15 cellular contexts compared by ENCODE assay signal in genomic region chr11:38169286-38169685, GRCh38.
DNase-seq lines count a peak whose midpoint lies in the region; ATAC-seq and TF ChIP-seq lines count a peak whose summit lies in the region.
"Had no signal": no experiment of that assay in that cellular context is flagged by ENCODE, and none has a peak within 500 bp of the region (broad histone marks: within the 10 kb centered on the region; RNA-seq: fewer than 3 reads in every experiment).

No MANE protein-coding gene starts in this region.

- peaks cover 15 to 16% of the 10 kb centered on the region in 2 donors for H3K9me3 Mint-ChIP-seq in stimulated activated naive CD8-positive, alpha-beta T cell treated with anti-CD3 and anti-CD28 coated beads, Interleukin-15, amount 100 ng/mL, for 72 hours

- no peak overlapping the region for H3K27ac Mint-ChIP-seq in stimulated activated naive CD8-positive, alpha-beta T cell treated with anti-CD3 and anti-CD28 coated beads, Interleukin-15, amount 100 ng/mL, for 72 hours
- H3K27ac Mint-ChIP-seq: activated B cell treated with CpG ODN at 0.5 μM for 24 hours; CD8-positive, alpha-beta T cell had no signal

- no peak for TF ChIP-seq POLR2A in spleen (IDR thresholded peaks at IDR 0.05)

- H3K27me3 Mint-ChIP-seq in stimulated activated naive CD8-positive, alpha-beta T cell treated with anti-CD3 and anti-CD28 coated beads, Interleukin-15, amount 100 ng/mL, for 72 hours, result no peaks in the 10 kb centered on the region
- H3K27me3 Mint-ChIP-seq: activated B cell treated with CpG ODN at 0.5 μM for 24 hours had no signal

- no peak overlapping the region for H3K4me3 ChIP-seq in foreskin fibroblast (ENCODE audit: low read depth in 1 of 2, low read length in 2 of 2)
- no peak overlapping the region for H3K4me3 ChIP-seq in spleen
- H3K4me3 ChIP-seq: heart right ventricle, K562, thoracic aorta had no signal

- intact Hi-C loops in spleen (cut with DNase I; ENCODE audit: low total_unique reads), result no loop called here

- ATAC-seq in stimulated activated naive CD8-positive, alpha-beta T cell treated with anti-CD3 and anti-CD28 coated beads, Interleukin-15, amount 100 ng/mL, for 72 hours, result no peak
- ATAC-seq: CD8-positive, alpha-beta T cell; K562 had no signal

- CTCF ChIA-PET in RWPE1 (lab: Yijun Ruan, JAX), result no interaction called here

- POLR2A ChIA-PET in RWPE1 (lab: Yijun Ruan, JAX; ENCODE audit: low non-redundant PET), result no interaction called here

- H3K9me3 ChIP-seq in spleen, result peaks cover 0 to 12% (median 4%) of the 10 kb centered on the region in 8 donors
- H3K9me3 ChIP-seq: thoracic aorta had no signal

- H3K4me1 Mint-ChIP-seq in stimulated activated naive CD8-positive, alpha-beta T cell treated with anti-CD3 and anti-CD28 coated beads, Interleukin-15, amount 100 ng/mL, for 72 hours, result no peaks in the 10 kb centered on the region
- H3K4me1 Mint-ChIP-seq: activated B cell treated with CpG ODN at 0.5 μM for 24 hours had no signal

- H3K27me3 ChIP-seq in spleen (replicated peaks in 1 of 7), result no peaks in the 10 kb centered on the region
- H3K27me3 ChIP-seq: heart right ventricle had no signal

- TF ChIP-seq CTCF in RWPE1 (conservative IDR thresholded peaks at IDR 0.05; ENCODE audit: low read depth) (no peak), foreskin fibroblast (IDR thresholded peaks at IDR 0.05; ENCODE audit: low read depth, low read length) (no peak), spleen (IDR thresholded peaks at IDR 0.05 in 8 of 11, conservative IDR thresholded peaks at IDR 0.05 in 3 of 11) (no peak)

- H3K36me3 ChIP-seq in spleen, result no peaks in the 10 kb centered on the region
- H3K36me3 ChIP-seq: heart right ventricle, thoracic aorta had no signal

- H3K27ac ChIP-seq in RWPE1 (no peak overlapping the region), spleen (no peak overlapping the region)
- H3K27ac ChIP-seq: heart right ventricle, thoracic aorta had no signal

- H3K4me1 ChIP-seq in spleen, result no peaks in the 10 kb centered on the region
- H3K4me1 ChIP-seq: heart right ventricle had no signal

- H3K4me3 Mint-ChIP-seq in stimulated activated naive CD8-positive, alpha-beta T cell treated with anti-CD3 and anti-CD28 coated beads, Interleukin-15, amount 100 ng/mL, for 72 hours, result no peak overlapping the region
- H3K4me3 Mint-ChIP-seq: activated B cell treated with CpG ODN at 0.5 μM for 24 hours; CD8-positive, alpha-beta T cell had no signal

- 28 to 78% (median 48%) methylated on average over 1 of the region's 1 CpG for WGBS in spleen, 5 donors

- DNase-seq in HPDE6-E6E7 (ENCODE audit: extremely low spot score) (peak; percentile 39), RWPE1 (ENCODE audit: low spot score) (peak; percentile 71), foreskin fibroblast (peak; percentile 9 to 42), smooth muscle cell of the brain vasculature (ENCODE audit: low read depth, low spot score) (peak; percentile 15), spleen (no peak)
- DNase-seq in NK-92 treated with Interleukin-12 subunit alpha and Interleukin-12 subunit beta, amount 100 ng/mL, for 24 hours (lab: John Stamatoyannopoulos, UW), result no peak
- DNase-seq in stimulated activated naive CD8-positive, alpha-beta T cell treated with anti-CD3 and anti-CD28 coated beads, Interleukin-15, amount 100 ng/mL, for 72 hours, result no peak
- DNase-seq: activated B cell treated with CpG ODN at 0.5 μM for 24 hours; CD8-positive, alpha-beta T cell; effector CD8-positive, alpha-beta T cell; heart right ventricle; NCI-H1930; NCI-H774 had no signal

Comparison
In these comparisons a context has a peak if more than half of its experiments do, and no peak if none do; other contexts are left out.
1. DNase-seq: peak in HPDE6-E6E7 (single experiment), RWPE1 (single experiment), foreskin fibroblast (2 of 2) and smooth muscle cell of the brain vasculature (single experiment); none in NK-92 treated with Interleukin-12 subunit alpha and Interleukin-12 subunit beta, amount 100 ng/mL, for 24 hours (single experiment), spleen (single experiment) and stimulated activated naive CD8-positive, alpha-beta T cell treated with anti-CD3 and anti-CD28 coated beads, Interleukin-15, amount 100 ng/mL, for 72 hours (0 of 2).